ENCODE assay signal across 8 cellular contexts in genomic region chr11:36510567-36511020, GRCh38. TPM values are rescaled to one million over a fixed set of nuclear protein-coding genes. Genes with fewer than 3 reads are reported as not detected.
DNase-seq lines count a peak whose midpoint lies in the region; ATAC-seq and TF ChIP-seq lines count a peak whose summit lies in the region.

No MANE protein-coding gene starts in this region.

- H3K36me3 ChIP-seq in GM23338 (ENCODE audit: insufficient read depth): no peaks in the 10 kb centered on the region

- H3K4me1 Mint-ChIP-seq in GM23338: peaks cover 10% of the 10 kb centered on the region; the same call in 2 of the 3 replicates
- H3K4me1 Mint-ChIP-seq in glutamatergic neuron (ENCODE audit: low read depth, unreplicated experiment): peaks cover 3% of the 10 kb centered on the region

- H3F3A ChIP-seq in GM23338 (replicated peaks; ENCODE audit: low read depth): no peaks in the 10 kb centered on the region; the same call in 1 of the 2 replicates

- H3K27ac ChIP-seq in GM23338 (ENCODE audit: low read depth) (no peak overlapping the region), VCaP (peak overlapping the region; percentile 77)

- peak overlapping the region; percentile 91 for H3K4me3 ChIP-seq in GM23338

- no peaks in the 10 kb centered on the region for H3K36me3 Mint-ChIP-seq in GM23338 (ENCODE audit: low read depth)
- H3K36me3 Mint-ChIP-seq in glutamatergic neuron (ENCODE audit: unreplicated experiment): peaks cover 5% of the 10 kb centered on the region

- H3K27ac Mint-ChIP-seq in GM23338 (peak overlapping the region; percentile 3; the same call in 1 of the 2 replicates), glutamatergic neuron (ENCODE audit: unreplicated experiment) (peak overlapping the region; percentile 67)

- H2AFZ ChIP-seq in GM23338: peak overlapping the region; percentile 86

- TF ChIP-seq CTCF in GM23338 (conservative IDR thresholded peaks at IDR 0.05; ENCODE audit: low read depth in 2 of 2) (no peak), VCaP (conservative IDR thresholded peaks at IDR 0.05) (peak; percentile 5; the same call in 1 of the 2 replicates), glutamatergic neuron (IDR thresholded peaks at IDR 0.05; ENCODE audit: partially characterized antibody, unreplicated experiment) (no peak)

- no peaks in the 10 kb centered on the region for H3K4me1 ChIP-seq in GM23338 (ENCODE audit: insufficient read depth)

- DNase-seq in DMS114 treated with DMSO at 0.1 percent for 48 hours (lab: John Stamatoyannopoulos, UW; ENCODE audit: unreplicated experiment): peak; percentile 69
- DNase-seq in GM23338 (ENCODE audit: low spot score): peak; percentile 57
- no peak for DNase-seq in glutamatergic neuron
- peak; percentile 47 for DNase-seq in renal cortical epithelial cell (ENCODE audit: low read depth)
- no peak for DNase-seq in occipital lobe (lab: John Stamatoyannopoulos, UW)
- no peak for DNase-seq in effector CD4-positive, alpha-beta T cell
- DNase-seq in activated CD4-positive, alpha-beta T cell treated with anti-CD3 and anti-CD28 coated beads, Interleukin-2, amount 50 U/mL, for 4 hours: no peak

- H3K4me2 ChIP-seq in GM23338: peak overlapping the region; percentile 77

- H3K9me2 ChIP-seq in GM23338 (ENCODE audit: insufficient read depth): no peaks in the 10 kb centered on the region

- peaks cover 9% of the 10 kb centered on the region; the same call in 1 of the 2 replicates for H3K27me3 ChIP-seq in GM23338 (ENCODE audit: insufficient read depth)

- ATAC-seq in GM23338: peak; percentile 50

- H4K20me1 ChIP-seq in GM23338 (replicated peaks; ENCODE audit: insufficient read depth): no peaks in the 10 kb centered on the region

- H3K79me2 ChIP-seq in GM23338 (replicated peaks; ENCODE audit: insufficient read depth): peaks cover 16% of the 10 kb centered on the region

- H3K4me3 Mint-ChIP-seq in GM23338 (peak overlapping the region; percentile 93), glutamatergic neuron (ENCODE audit: unreplicated experiment) (peak overlapping the region; percentile 96)

- no peaks in the 10 kb centered on the region for H3K9me3 Mint-ChIP-seq in GM23338
- H3K9me3 Mint-ChIP-seq in glutamatergic neuron (ENCODE audit: unreplicated experiment): peaks cover 4% of the 10 kb centered on the region

- H3K27me3 Mint-ChIP-seq in GM23338 (ENCODE audit: insufficient read depth, low read depth, poor library complexity) (peaks cover 9% of the 10 kb centered on the region), glutamatergic neuron (ENCODE audit: unreplicated experiment) (no peaks in the 10 kb centered on the region)

TF ChIP-seq in GM23338, 12 proteins besides CTCF, POLR2A, EP300 and RAD21:
- TF ChIP-seq ZNF114 (CRISPR knock-in tag; IDR thresholded peaks at IDR 0.05) (no peak), ETS1 (IDR thresholded peaks at IDR 0.05) (no peak), CREB1 (CRISPR knock-in tag; IDR thresholded peaks at IDR 0.05; ENCODE audit: low read depth) (no peak), REST (IDR thresholded peaks at IDR 0.05; ENCODE audit: unreplicated experiment) (no peak), STAT1 (IDR thresholded peaks at IDR 0.05; ENCODE audit: unreplicated experiment) (no peak)

RNA-seq across cellular contexts. Expression of gene TRAF6, which starts 0.5 kb away (rescaled TPM):
- total RNA-seq in GM23338 (2014; rRNA removed; shearing (Covaris generic)): 6.4 and 10.5 TPM in 2 replicates
- polyA plus RNA-seq in GM23338 (2016; fragmentation: Nextera tagmentation; extraction: Ambion mirVana): 4.2 and 4.4 TPM in 2 replicates
- total RNA-seq in glutamatergic neuron (ENCODE audit: unreplicated experiment): 12.3 TPM
- 10.2 and 15.6 TPM in 2 replicates for total RNA-seq in renal cortical epithelial cell
- total RNA-seq in occipital lobe: 16.5 TPM

RNA-seq across cellular contexts. Expression of gene RAG1, which starts 57.2 kb away (rescaled TPM):
- total RNA-seq in GM23338 (2014; rRNA removed; shearing (Covaris generic)): 1.1 and 1.4 TPM in 2 replicates
- 0.26 and 0.89 TPM in 2 replicates for polyA plus RNA-seq in GM23338 (2016; fragmentation: Nextera tagmentation; extraction: Ambion mirVana)
- total RNA-seq in glutamatergic neuron (ENCODE audit: unreplicated experiment) (0.39 TPM), renal cortical epithelial cell (2.6 and 3.7 TPM in 2 replicates), occipital lobe (0.94 TPM)

Comparison
In these comparisons a context has a peak if more than half of its experiments do, and no peak if none do; other contexts are left out.
1. DNase-seq: peak in DMS114 treated with DMSO at 0.1 percent for 48 hours (single experiment), GM23338 (single experiment) and renal cortical epithelial cell (single experiment); none in glutamatergic neuron (single experiment), occipital lobe (single experiment), effector CD4-positive, alpha-beta T cell (single experiment) and activated CD4-positive, alpha-beta T cell treated with anti-CD3 and anti-CD28 coated beads, Interleukin-2, amount 50 U/mL, for 4 hours (0 of 2).